ENCODE assay signal across 8 cellular contexts in genomic region chr14:75279739-75280447, GRCh38.
DNase-seq lines count a peak whose midpoint lies in the region; ATAC-seq and TF ChIP-seq lines count a peak whose summit lies in the region.

No MANE protein-coding gene starts in this region.

- H3K4me1 Mint-ChIP-seq in nephron progenitor cell, result peaks cover 47% of the 10 kb centered on the region

- peaks cover 24% of the 10 kb centered on the region for H3K36me3 Mint-ChIP-seq in nephron progenitor cell (ENCODE audit: low read depth)

- ATAC-seq in GM19351 (IDR thresholded peaks at IDR 0.05; ENCODE audit: unreplicated experiment) (no peak), HG02981 (IDR thresholded peaks at IDR 0.05; ENCODE audit: unreplicated experiment) (no peak), GM21360 (IDR thresholded peaks at IDR 0.05; ENCODE audit: unreplicated experiment) (no peak)

- peaks cover 42% of the 10 kb centered on the region for H3K27me3 Mint-ChIP-seq in nephron progenitor cell (ENCODE audit: low read depth, poor library complexity)

- peak overlapping the region; percentile 91 for H3K4me3 Mint-ChIP-seq in nephron progenitor cell

- H3K79me2 ChIP-seq in DOHH2 (ENCODE audit: control insufficient read depth, low read length), result no peaks in the 10 kb centered on the region

- peak overlapping the region; percentile 68 for H3K4me3 ChIP-seq in DOHH2 (ENCODE audit: low read length)

- peak overlapping the region; percentile 100 for H3K27ac Mint-ChIP-seq in nephron progenitor cell

- DNase-seq in T follicular helper cell (ENCODE audit: low read depth) (peak; percentile 29), fibroblast of gingiva (ENCODE audit: low read depth) (peak; percentile 70), nephron progenitor cell (peak; percentile 59), NCI-H1930 (lab: John Stamatoyannopoulos, UW) (no peak)

- no peak overlapping the region for H3K27ac ChIP-seq in DOHH2 (ENCODE audit: low read depth, low read length)

- peaks cover 13% of the 10 kb centered on the region for H4K20me1 ChIP-seq in DOHH2 (ENCODE audit: control insufficient read depth, insufficient read depth, low read depth, low read length)

- no peak for TF ChIP-seq CTCF in DOHH2 (IDR thresholded peaks at IDR 0.05; ENCODE audit: low read depth, low read length, poor library complexity, severe bottlenecking)
- TF ChIP-seq CTCF in nephron progenitor cell (IDR thresholded peaks at IDR 0.05), result no peak

- H3K27me3 ChIP-seq in DOHH2 (ENCODE audit: control insufficient read depth, low read length), result peaks cover 64% of the 10 kb centered on the region

- no peaks in the 10 kb centered on the region for H3K36me3 ChIP-seq in DOHH2 (ENCODE audit: control insufficient read depth, low read length)

- no peaks in the 10 kb centered on the region for H3K9me3 ChIP-seq in DOHH2 (ENCODE audit: control insufficient read depth, insufficient read depth, low read length)

- peak overlapping the region; percentile 94 for H3K4me2 ChIP-seq in DOHH2 (ENCODE audit: low read length)

- no peaks in the 10 kb centered on the region for H3F3A ChIP-seq in DOHH2 (ENCODE audit: control insufficient read depth, insufficient read depth)

- H3K9me3 Mint-ChIP-seq in nephron progenitor cell, result no peaks in the 10 kb centered on the region

- H3K4me1 ChIP-seq in DOHH2 (ENCODE audit: control insufficient read depth, low read length), result peaks cover 37% of the 10 kb centered on the region

- H3K9me2 ChIP-seq in DOHH2 (replicated peaks; ENCODE audit: control insufficient read depth, low read length), result no peaks in the 10 kb centered on the region

Comparison
In these comparisons a context has a peak if more than half of its experiments do, and no peak if none do; other contexts are left out.
1. DNase-seq: peak in T follicular helper cell (single experiment), fibroblast of gingiva (single experiment) and nephron progenitor cell (single experiment); none in NCI-H1930 (0 of 2).